Comparison of ENCODE assay signal across 1 cellular context in the genomic region with DNA sequence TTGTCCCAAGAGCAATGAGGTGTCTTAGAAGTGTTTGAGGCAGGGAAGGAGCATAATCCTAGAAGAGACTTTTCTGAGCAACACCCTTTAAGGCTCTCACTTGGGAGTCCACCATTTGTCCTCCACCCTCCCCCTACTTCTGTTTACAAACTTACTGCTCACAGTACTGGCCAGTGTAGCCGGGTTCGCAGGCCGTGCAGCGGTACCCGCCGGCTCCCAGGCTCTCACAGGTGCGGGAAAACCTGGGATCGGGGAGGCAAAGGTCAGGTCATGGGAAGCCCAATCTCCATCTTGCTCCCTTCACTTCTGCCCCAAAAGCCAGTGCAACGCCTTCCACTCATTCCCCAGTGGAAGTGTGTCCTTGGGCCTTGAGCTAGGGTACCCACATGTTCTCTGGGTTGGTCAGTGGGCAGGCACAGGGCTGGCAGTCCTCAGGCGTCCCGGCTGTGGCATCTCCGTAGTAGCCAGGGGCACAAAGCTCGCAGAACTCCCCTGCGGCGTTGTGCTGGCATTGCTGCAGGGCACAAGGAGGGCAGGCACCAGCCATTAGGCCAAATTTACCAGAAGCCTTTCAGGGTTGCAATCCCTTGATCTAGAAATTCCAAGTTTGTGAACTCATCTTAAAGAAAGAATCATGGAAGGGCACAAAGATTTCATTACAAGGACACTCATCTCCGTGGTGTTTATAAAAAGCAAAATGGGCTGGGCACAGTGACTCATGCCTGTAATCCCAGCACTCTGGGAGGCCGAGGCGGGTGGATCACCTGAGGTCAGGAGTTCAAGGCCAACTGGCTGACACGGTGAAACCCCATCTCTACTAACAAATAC.
TF ChIP-seq lines count a peak whose summit lies in the region.

No MANE protein-coding gene starts in this region.

TF ChIP-seq in HepG2, 621 proteins besides CTCF, POLR2A, EP300 and RAD21 (continued from another document and continues in another):
- TF ChIP-seq, protein P1, sequence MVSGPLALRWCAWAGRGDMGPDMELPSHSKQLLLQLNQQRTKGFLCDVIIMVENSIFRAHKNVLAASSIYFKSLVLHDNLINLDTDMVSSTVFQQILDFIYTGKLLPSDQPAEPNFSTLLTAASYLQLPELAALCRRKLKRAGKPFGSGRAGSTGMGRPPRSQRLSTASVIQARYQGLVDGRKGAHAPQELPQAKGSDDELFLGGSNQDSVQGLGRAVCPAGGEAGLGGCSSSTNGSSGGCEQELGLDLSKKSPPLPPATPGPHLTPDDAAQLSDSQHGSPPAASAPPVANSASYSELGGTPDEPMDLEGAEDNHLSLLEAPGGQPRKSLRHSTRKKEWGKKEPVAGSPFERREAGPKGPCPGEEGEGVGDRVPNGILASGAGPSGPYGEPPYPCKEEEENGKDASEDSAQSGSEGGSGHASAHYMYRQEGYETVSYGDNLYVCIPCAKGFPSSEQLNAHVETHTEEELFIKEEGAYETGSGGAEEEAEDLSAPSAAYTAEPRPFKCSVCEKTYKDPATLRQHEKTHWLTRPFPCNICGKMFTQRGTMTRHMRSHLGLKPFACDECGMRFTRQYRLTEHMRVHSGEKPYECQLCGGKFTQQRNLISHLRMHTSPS (CRISPR knock-in tag; IDR thresholded peaks at IDR 0.05; ENCODE audit: low read depth) = 0 out of 2 replicates have a peak, but pooled peaks have one; percentile 31
- TF ChIP-seq ISX (CRISPR knock-in tag; conservative IDR thresholded peaks at IDR 0.05) (no peak), IRX3 (CRISPR knock-in tag; IDR thresholded peaks at IDR 0.05; ENCODE audit: borderline replicate concordance, low read depth) (no peak), ZNF367 (CRISPR knock-in tag; IDR thresholded peaks at IDR 0.05; ENCODE audit: borderline replicate concordance) (no peak), SOX6 (IDR thresholded peaks at IDR 0.05) (no peak), SOX6 (CRISPR knock-in tag; IDR thresholded peaks at IDR 0.05) (peak; percentile 52), TBX3 (IDR thresholded peaks at IDR 0.05; ENCODE audit: borderline replicate concordance) (no peak), HOXA3 (CRISPR knock-in tag; IDR thresholded peaks at IDR 0.05) (peak; percentile 27; the same call in 1 of the 2 replicates), ZMAT3 (CRISPR knock-in tag; conservative IDR thresholded peaks at IDR 0.05) (no peak), ZSCAN21 (CRISPR knock-in tag; IDR thresholded peaks at IDR 0.05; ENCODE audit: borderline replicate concordance) (0 out of 2 replicates have a peak, but pooled peaks have one; percentile 41), HNRNPK (IDR thresholded peaks at IDR 0.05; ENCODE audit: low read depth, low read length, poor library complexity, severe bottlenecking) (no peak), TEAD3 (CRISPR knock-in tag; optimal IDR thresholded peaks at IDR 0.05; ENCODE audit: borderline replicate concordance) (peak; percentile 27), AKAP8 (CRISPR knock-in tag; IDR thresholded peaks at IDR 0.05) (no peak), TBX2 (CRISPR knock-in tag; IDR thresholded peaks at IDR 0.05; ENCODE audit: borderline replicate concordance) (peak; percentile 72), MBNL3 (CRISPR knock-in tag; conservative IDR thresholded peaks at IDR 0.05) (no peak), GATA4 (IDR thresholded peaks at IDR 0.05; ENCODE audit: borderline replicate concordance, low read depth) (no peak), ZFAT (CRISPR knock-in tag; conservative IDR thresholded peaks at IDR 0.05) (no peak), SOX5 (CRISPR knock-in tag; IDR thresholded peaks at IDR 0.05; ENCODE audit: borderline replicate concordance) (peak; percentile 64; the same call in 1 of the 2 replicates), SNAPC2 (CRISPR knock-in tag; IDR thresholded peaks at IDR 0.05) (no peak), ZSCAN31 (CRISPR knock-in tag; IDR thresholded peaks at IDR 0.05; ENCODE audit: low read depth) (0 out of 2 replicates have a peak, but pooled peaks have one; percentile 46), IKZF1 (IDR thresholded peaks at IDR 0.05) (no peak), RARA (CRISPR knock-in tag; IDR thresholded peaks at IDR 0.05) (peak; percentile 99), SAP130 (CRISPR knock-in tag; IDR thresholded peaks at IDR 0.05; ENCODE audit: low read depth) (peak; percentile 65), ZFP1 (CRISPR knock-in tag; IDR thresholded peaks at IDR 0.05) (no peak), SIX1 (CRISPR knock-in tag; IDR thresholded peaks at IDR 0.05; ENCODE audit: borderline replicate concordance) (peak; percentile 41; the same call in 1 of the 2 replicates), JUNB (CRISPR knock-in tag; IDR thresholded peaks at IDR 0.05; ENCODE audit: borderline replicate concordance) (peak; percentile 57; the same call in 1 of the 2 replicates), MIER3 (CRISPR knock-in tag; IDR thresholded peaks at IDR 0.05; ENCODE audit: borderline replicate concordance) (0 out of 2 replicates have a peak, but pooled peaks have one; percentile 30), EED (CRISPR knock-in tag; IDR thresholded peaks at IDR 0.05) (0 out of 2 replicates have a peak, but pooled peaks have one; percentile 32), NR2C2 (CRISPR knock-in tag; IDR thresholded peaks at IDR 0.05; ENCODE audit: borderline replicate concordance) (peak; percentile 83), ZNF546 (CRISPR knock-in tag; conservative IDR thresholded peaks at IDR 0.05) (no peak)
- TF ChIP-seq, protein P2, sequence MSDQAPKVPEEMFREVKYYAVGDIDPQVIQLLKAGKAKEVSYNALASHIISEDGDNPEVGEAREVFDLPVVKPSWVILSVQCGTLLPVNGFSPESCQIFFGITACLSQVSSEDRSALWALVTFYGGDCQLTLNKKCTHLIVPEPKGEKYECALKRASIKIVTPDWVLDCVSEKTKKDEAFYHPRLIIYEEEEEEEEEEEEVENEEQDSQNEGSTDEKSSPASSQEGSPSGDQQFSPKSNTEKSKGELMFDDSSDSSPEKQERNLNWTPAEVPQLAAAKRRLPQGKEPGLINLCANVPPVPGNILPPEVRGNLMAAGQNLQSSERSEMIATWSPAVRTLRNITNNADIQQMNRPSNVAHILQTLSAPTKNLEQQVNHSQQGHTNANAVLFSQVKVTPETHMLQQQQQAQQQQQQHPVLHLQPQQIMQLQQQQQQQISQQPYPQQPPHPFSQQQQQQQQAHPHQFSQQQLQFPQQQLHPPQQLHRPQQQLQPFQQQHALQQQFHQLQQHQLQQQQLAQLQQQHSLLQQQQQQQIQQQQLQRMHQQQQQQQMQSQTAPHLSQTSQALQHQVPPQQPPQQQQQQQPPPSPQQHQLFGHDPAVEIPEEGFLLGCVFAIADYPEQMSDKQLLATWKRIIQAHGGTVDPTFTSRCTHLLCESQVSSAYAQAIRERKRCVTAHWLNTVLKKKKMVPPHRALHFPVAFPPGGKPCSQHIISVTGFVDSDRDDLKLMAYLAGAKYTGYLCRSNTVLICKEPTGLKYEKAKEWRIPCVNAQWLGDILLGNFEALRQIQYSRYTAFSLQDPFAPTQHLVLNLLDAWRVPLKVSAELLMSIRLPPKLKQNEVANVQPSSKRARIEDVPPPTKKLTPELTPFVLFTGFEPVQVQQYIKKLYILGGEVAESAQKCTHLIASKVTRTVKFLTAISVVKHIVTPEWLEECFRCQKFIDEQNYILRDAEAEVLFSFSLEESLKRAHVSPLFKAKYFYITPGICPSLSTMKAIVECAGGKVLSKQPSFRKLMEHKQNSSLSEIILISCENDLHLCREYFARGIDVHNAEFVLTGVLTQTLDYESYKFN (CRISPR knock-in tag; conservative IDR thresholded peaks at IDR 0.05) = peak; percentile 39; the same call in 1 of the 2 replicates
- TF ChIP-seq, protein P3, sequence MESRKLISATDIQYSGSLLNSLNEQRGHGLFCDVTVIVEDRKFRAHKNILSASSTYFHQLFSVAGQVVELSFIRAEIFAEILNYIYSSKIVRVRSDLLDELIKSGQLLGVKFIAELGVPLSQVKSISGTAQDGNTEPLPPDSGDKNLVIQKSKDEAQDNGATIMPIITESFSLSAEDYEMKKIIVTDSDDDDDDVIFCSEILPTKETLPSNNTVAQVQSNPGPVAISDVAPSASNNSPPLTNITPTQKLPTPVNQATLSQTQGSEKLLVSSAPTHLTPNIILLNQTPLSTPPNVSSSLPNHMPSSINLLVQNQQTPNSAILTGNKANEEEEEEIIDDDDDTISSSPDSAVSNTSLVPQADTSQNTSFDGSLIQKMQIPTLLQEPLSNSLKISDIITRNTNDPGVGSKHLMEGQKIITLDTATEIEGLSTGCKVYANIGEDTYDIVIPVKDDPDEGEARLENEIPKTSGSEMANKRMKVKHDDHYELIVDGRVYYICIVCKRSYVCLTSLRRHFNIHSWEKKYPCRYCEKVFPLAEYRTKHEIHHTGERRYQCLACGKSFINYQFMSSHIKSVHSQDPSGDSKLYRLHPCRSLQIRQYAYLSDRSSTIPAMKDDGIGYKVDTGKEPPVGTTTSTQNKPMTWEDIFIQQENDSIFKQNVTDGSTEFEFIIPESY (CRISPR knock-in tag; IDR thresholded peaks at IDR 0.05) = 0 out of 2 replicates have a peak, but pooled peaks have one; percentile 21
- TF ChIP-seq, protein P4, sequence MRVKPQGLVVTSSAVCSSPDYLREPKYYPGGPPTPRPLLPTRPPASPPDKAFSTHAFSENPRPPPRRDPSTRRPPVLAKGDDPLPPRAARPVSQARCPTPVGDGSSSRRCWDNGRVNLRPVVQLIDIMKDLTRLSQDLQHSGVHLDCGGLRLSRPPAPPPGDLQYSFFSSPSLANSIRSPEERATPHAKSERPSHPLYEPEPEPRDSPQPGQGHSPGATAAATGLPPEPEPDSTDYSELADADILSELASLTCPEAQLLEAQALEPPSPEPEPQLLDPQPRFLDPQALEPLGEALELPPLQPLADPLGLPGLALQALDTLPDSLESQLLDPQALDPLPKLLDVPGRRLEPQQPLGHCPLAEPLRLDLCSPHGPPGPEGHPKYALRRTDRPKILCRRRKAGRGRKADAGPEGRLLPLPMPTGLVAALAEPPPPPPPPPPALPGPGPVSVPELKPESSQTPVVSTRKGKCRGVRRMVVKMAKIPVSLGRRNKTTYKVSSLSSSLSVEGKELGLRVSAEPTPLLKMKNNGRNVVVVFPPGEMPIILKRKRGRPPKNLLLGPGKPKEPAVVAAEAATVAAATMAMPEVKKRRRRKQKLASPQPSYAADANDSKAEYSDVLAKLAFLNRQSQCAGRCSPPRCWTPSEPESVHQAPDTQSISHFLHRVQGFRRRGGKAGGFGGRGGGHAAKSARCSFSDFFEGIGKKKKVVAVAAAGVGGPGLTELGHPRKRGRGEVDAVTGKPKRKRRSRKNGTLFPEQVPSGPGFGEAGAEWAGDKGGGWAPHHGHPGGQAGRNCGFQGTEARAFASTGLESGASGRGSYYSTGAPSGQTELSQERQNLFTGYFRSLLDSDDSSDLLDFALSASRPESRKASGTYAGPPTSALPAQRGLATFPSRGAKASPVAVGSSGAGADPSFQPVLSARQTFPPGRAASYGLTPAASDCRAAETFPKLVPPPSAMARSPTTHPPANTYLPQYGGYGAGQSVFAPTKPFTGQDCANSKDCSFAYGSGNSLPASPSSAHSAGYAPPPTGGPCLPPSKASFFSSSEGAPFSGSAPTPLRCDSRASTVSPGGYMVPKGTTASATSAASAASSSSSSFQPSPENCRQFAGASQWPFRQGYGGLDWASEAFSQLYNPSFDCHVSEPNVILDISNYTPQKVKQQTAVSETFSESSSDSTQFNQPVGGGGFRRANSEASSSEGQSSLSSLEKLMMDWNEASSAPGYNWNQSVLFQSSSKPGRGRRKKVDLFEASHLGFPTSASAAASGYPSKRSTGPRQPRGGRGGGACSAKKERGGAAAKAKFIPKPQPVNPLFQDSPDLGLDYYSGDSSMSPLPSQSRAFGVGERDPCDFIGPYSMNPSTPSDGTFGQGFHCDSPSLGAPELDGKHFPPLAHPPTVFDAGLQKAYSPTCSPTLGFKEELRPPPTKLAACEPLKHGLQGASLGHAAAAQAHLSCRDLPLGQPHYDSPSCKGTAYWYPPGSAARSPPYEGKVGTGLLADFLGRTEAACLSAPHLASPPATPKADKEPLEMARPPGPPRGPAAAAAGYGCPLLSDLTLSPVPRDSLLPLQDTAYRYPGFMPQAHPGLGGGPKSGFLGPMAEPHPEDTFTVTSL (CRISPR knock-in tag; IDR thresholded peaks at IDR 0.05; ENCODE audit: borderline replicate concordance) = peak; percentile 31; the same call in 1 of the 2 replicates
- TF ChIP-seq, protein P5, sequence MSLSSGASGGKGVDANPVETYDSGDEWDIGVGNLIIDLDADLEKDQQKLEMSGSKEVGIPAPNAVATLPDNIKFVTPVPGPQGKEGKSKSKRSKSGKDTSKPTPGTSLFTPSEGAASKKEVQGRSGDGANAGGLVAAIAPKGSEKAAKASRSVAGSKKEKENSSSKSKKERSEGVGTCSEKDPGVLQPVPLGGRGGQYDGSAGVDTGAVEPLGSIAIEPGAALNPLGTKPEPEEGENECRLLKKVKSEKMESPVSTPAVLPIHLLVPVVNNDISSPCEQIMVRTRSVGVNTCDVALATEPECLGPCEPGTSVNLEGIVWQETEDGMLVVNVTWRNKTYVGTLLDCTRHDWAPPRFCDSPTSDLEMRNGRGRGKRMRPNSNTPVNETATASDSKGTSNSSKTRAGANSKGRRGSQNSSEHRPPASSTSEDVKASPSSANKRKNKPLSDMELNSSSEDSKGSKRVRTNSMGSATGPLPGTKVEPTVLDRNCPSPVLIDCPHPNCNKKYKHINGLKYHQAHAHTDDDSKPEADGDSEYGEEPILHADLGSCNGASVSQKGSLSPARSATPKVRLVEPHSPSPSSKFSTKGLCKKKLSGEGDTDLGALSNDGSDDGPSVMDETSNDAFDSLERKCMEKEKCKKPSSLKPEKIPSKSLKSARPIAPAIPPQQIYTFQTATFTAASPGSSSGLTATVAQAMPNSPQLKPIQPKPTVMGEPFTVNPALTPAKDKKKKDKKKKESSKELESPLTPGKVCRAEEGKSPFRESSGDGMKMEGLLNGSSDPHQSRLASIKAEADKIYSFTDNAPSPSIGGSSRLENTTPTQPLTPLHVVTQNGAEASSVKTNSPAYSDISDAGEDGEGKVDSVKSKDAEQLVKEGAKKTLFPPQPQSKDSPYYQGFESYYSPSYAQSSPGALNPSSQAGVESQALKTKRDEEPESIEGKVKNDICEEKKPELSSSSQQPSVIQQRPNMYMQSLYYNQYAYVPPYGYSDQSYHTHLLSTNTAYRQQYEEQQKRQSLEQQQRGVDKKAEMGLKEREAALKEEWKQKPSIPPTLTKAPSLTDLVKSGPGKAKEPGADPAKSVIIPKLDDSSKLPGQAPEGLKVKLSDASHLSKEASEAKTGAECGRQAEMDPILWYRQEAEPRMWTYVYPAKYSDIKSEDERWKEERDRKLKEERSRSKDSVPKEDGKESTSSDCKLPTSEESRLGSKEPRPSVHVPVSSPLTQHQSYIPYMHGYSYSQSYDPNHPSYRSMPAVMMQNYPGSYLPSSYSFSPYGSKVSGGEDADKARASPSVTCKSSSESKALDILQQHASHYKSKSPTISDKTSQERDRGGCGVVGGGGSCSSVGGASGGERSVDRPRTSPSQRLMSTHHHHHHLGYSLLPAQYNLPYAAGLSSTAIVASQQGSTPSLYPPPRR (CRISPR knock-in tag; IDR thresholded peaks at IDR 0.05; ENCODE audit: borderline replicate concordance) = peak; percentile 75; the same call in 1 of the 2 replicates
- TF ChIP-seq, protein P6, sequence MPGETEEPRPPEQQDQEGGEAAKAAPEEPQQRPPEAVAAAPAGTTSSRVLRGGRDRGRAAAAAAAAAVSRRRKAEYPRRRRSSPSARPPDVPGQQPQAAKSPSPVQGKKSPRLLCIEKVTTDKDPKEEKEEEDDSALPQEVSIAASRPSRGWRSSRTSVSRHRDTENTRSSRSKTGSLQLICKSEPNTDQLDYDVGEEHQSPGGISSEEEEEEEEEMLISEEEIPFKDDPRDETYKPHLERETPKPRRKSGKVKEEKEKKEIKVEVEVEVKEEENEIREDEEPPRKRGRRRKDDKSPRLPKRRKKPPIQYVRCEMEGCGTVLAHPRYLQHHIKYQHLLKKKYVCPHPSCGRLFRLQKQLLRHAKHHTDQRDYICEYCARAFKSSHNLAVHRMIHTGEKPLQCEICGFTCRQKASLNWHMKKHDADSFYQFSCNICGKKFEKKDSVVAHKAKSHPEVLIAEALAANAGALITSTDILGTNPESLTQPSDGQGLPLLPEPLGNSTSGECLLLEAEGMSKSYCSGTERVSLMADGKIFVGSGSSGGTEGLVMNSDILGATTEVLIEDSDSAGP (CRISPR knock-in tag; IDR thresholded peaks at IDR 0.05; ENCODE audit: borderline replicate concordance) = peak; percentile 27; the same call in 1 of the 2 replicates
